Comparison of ENCODE assay signal across 5 cellular contexts in the genomic region with DNA sequence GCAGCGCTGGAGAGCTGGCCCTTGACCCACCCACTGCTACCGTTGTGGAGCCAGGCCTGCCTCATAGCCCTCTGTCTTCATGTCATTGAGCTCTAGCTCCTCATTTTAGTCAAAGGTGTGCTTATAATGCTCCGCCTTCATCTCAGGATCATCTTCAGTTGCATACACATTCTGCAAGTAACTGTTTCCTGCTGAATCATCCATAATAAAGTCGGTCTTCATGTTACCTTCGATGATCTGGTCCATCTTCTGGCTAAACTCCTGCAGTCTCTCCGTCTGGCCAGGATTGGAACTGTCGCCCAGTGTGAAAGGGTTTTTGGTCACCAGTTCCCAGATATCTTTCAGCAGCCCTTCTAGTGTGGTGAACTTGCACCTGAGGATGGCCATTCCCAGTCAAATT.
"Had no signal": no experiment of that assay in that cellular context is flagged by ENCODE, and none has a peak within 500 bp of the region (broad histone marks: within the 10 kb centered on the region; RNA-seq: fewer than 3 reads in every experiment).

No MANE protein-coding gene starts in this region.

- ATAC-seq: GM23338 had no signal

- H3K4me3 ChIP-seq: GM23338 had no signal

- H3K4me3 Mint-ChIP-seq: GM23338, H9 had no signal

- DNase-seq: H9, HCEC 1CT, IMR-90, KBM-7 had no signal

- H3K27ac Mint-ChIP-seq: GM23338, H9 had no signal
